ENCODE assay signal across 11 cellular contexts in the genomic region with DNA sequence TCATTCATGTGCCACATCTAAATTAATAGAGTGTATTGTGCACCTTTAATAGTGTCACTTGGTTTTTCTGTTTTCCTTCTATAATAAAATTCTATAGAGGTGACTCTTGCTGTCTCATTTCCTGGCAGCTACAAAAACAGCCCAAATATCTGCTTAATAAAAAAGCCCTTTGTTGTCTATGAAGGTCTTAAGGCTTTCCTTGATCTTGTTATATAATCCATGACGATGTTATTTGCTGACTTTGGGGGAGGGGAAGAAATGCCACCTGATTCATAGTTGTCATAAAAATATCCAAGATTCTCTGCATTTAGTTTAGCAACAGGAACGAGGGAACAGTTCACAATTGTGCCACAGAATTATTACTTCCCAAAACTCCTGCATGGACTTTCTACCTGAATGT. TPM values are rescaled to one million over a fixed set of nuclear protein-coding genes. Genes with fewer than 3 reads are reported as not detected.
DNase-seq lines count a peak whose midpoint lies in the region; ATAC-seq and TF ChIP-seq lines count a peak whose summit lies in the region.
"Had no signal": no experiment of that assay in that cellular context is flagged by ENCODE, and none has a peak within 500 bp of the region (broad histone marks: within the 10 kb centered on the region; RNA-seq: fewer than 3 reads in every experiment).

No MANE protein-coding gene starts in this region.

- TF ChIP-seq POLR2A in heart left ventricle (IDR thresholded peaks at IDR 0.05), result no peak

- H3K27ac ChIP-seq in heart left ventricle (peak overlapping the region; percentile 26 to 89 (median 86)), right cardiac atrium (ENCODE audit: low read length) (no peak overlapping the region), brain microvascular endothelial cell (peak overlapping the region; percentile 91), upper lobe of right lung (peak overlapping the region; percentile 75)

- ATAC-seq in heart left ventricle (no peak), right cardiac atrium (no peak), upper lobe of right lung (no peak), GM18511 (IDR thresholded peaks at IDR 0.05; ENCODE audit: unreplicated experiment) (no peak)
- ATAC-seq: natural killer cell treated with Interleukin-12 subunit alpha and Interleukin-12 subunit beta and Interleukin-15 and Interleukin-18, amount 100 ng/mL, for 72 hours had no signal

- H3K4me1 ChIP-seq in heart left ventricle (peaks cover 10 to 89% (median 77%) of the 10 kb centered on the region in 12 donors), right cardiac atrium (ENCODE audit: control insufficient read depth, insufficient read depth, low read length) (peaks cover 9% of the 10 kb centered on the region), upper lobe of right lung (peaks cover 54% of the 10 kb centered on the region)

- H3K4me3 ChIP-seq in heart left ventricle, result peak overlapping the region in 8 of 12 donors; percentile 39 to 60 (median 53)
- no peak overlapping the region for H3K4me3 ChIP-seq in right cardiac atrium (ENCODE audit: low read length)
- no peak overlapping the region for H3K4me3 ChIP-seq in brain microvascular endothelial cell (ENCODE audit: low read depth, low read length)
- H3K4me3 ChIP-seq in upper lobe of right lung, result no peak overlapping the region

- peaks cover 0 to 5% (median 0%) of the 10 kb centered on the region in 9 donors for H3K36me3 ChIP-seq in heart left ventricle
- no peaks in the 10 kb centered on the region for H3K36me3 ChIP-seq in brain microvascular endothelial cell (replicated peaks)
- H3K36me3 ChIP-seq in upper lobe of right lung, result no peaks in the 10 kb centered on the region

- DNase-seq in heart left ventricle, result no peak
- DNase-seq in right cardiac atrium, result no peak
- peak; percentile 12 for DNase-seq in brain microvascular endothelial cell
- DNase-seq in medulla oblongata (ENCODE audit: extremely low spot score), result peak; percentile 57
- DNase-seq in upper lobe of right lung, result no peak
- DNase-seq in GF-D8 (lab: John Stamatoyannopoulos, UW), result no peak
- no peak for DNase-seq in NCI-H2196 treated with DMSO at 0.1 percent for 48 hours (lab: John Stamatoyannopoulos, UW; ENCODE audit: unreplicated experiment)
- DNase-seq: activated CD4-positive, CD25-positive, alpha-beta regulatory T cell; activated naive CD8-positive, alpha-beta T cell treated with anti-CD3 and anti-CD28 coated beads, Interleukin-2, amount 10 ng/mL, durations not matched to agents 7 days and 5 days had no signal

- intact Hi-C loops in heart left ventricle (cut with DNase I) (no loop called here), right cardiac atrium (cut with DNase I) (loop anchor here in 1 of 4 donors (10.0 kb wide), 1 partner anchor 45 kb away; no protein-coding TSS in a partner anchor), upper lobe of right lung (cut with DNase I) (no loop called here)

- WGBS in heart left ventricle, 4 donors, result 22 to 35% (median 32%) methylated on average over 2 of the region's 2 CpGs
- 31% methylated on average over 2 of the region's 2 CpGs for WGBS in right cardiac atrium

- H3K27me3 ChIP-seq in heart left ventricle (no peaks in the 10 kb centered on the region), right cardiac atrium (ENCODE audit: control insufficient read depth, insufficient read depth) (no peaks in the 10 kb centered on the region), brain microvascular endothelial cell (replicated peaks) (no peaks in the 10 kb centered on the region), upper lobe of right lung (no peaks in the 10 kb centered on the region)

- in situ Hi-C loops in brain microvascular endothelial cell (cut with HindIII; ENCODE audit: low pct_ligation_motif_present, low sequenced_read_pairs), result no loop called here

- TF ChIP-seq CTCF in heart left ventricle (IDR thresholded peaks at IDR 0.05) (no peak), brain microvascular endothelial cell (IDR thresholded peaks at IDR 0.05; ENCODE audit: low read depth, low read length, missing control alignments) (no peak), upper lobe of right lung (IDR thresholded peaks at IDR 0.05) (no peak)

- H3K9me3 ChIP-seq in heart left ventricle, result no peaks in the 10 kb centered on the region
- no peaks in the 10 kb centered on the region for H3K9me3 ChIP-seq in right cardiac atrium (ENCODE audit: control insufficient read depth, low read length)
- H3K9me3 ChIP-seq in upper lobe of right lung, result no peaks in the 10 kb centered on the region

RNA-seq across cellular contexts. Expression of a gene that starts 31.3 kb away (rescaled TPM):
- total RNA-seq in heart left ventricle, result 100 to 1,000 TPM; 104 to 217 (median 172) TPM
- polyA plus RNA-seq in heart left ventricle, result 100 to 1,000 TPM in 1 of 2 donors, 10 to 100 TPM in 1; 28.7 to 158 TPM
- total RNA-seq in right cardiac atrium, result 100 to 1,000 TPM in 2 of 4 donors, 10 to 100 TPM in 2; 92.4 to 152 (median 98.8) TPM
- polyA plus RNA-seq in right cardiac atrium, result 23.9 TPM
- total RNA-seq in upper lobe of right lung, result 62.4 TPM

Comparison
In these comparisons a context has a peak if more than half of its experiments do, and no peak if none do; other contexts are left out.
1. H3K4me3 ChIP-seq: peak in heart left ventricle (8 of 12); none in right cardiac atrium (single experiment), brain microvascular endothelial cell (single experiment) and upper lobe of right lung (single experiment).
2. DNase-seq: peak in brain microvascular endothelial cell (single experiment) and medulla oblongata (single experiment); none in heart left ventricle (0 of 5), right cardiac atrium (0 of 3), upper lobe of right lung (single experiment), GF-D8 (single experiment) and NCI-H2196 treated with DMSO at 0.1 percent for 48 hours (single experiment).